In genomic region chr6:32837651-32838113, GRCh38 we compare ENCODE assay signal across 9 cellular contexts. TPM values are rescaled to one million over a fixed set of nuclear protein-coding genes. Genes with fewer than 3 reads are reported as not detected.
DNase-seq lines count a peak whose midpoint lies in the region; ATAC-seq and TF ChIP-seq lines count a peak whose summit lies in the region.
"Had no signal": no experiment of that assay in that cellular context is flagged by ENCODE, and none has a peak within 500 bp of the region (broad histone marks: within the 10 kb centered on the region; RNA-seq: fewer than 3 reads in every experiment).

No MANE protein-coding gene starts in this region.

- H3K4me3 Mint-ChIP-seq in Calu3 (ENCODE audit: low read depth, unreplicated experiment): peak overlapping the region; percentile 77
- peak overlapping the region; percentile 75 to 98 (median 92) for H3K4me3 Mint-ChIP-seq in naive thymus-derived CD8-positive, alpha-beta T cell

- peaks cover 23% of the 10 kb centered on the region for H3K4me1 Mint-ChIP-seq in Calu3 (ENCODE audit: low read depth, unreplicated experiment)
- peaks cover 46 to 93% (median 89%) of the 10 kb centered on the region in 4 donors for H3K4me1 Mint-ChIP-seq in naive thymus-derived CD8-positive, alpha-beta T cell

- H3K27ac ChIP-seq in cingulate gyrus (ENCODE audit: low read depth, low read length): peak overlapping the region; percentile 94

- peaks cover 39% of the 10 kb centered on the region for H3K36me3 Mint-ChIP-seq in Calu3 (ENCODE audit: insufficient read depth, unreplicated experiment)
- H3K36me3 Mint-ChIP-seq in naive thymus-derived CD8-positive, alpha-beta T cell: peaks cover 13 to 73% (median 23%) of the 10 kb centered on the region in 3 donors

- no peak for ATAC-seq in naive thymus-derived CD8-positive, alpha-beta T cell
- no peak for ATAC-seq in GM21723 (IDR thresholded peaks at IDR 0.05; ENCODE audit: unreplicated experiment)

- intact Hi-C loops in Calu3 (cut with micrococcal nuclease; ENCODE audit: unreplicated experiment): loop anchor here (1.0 to 2.0 kb wide), 2 partner anchors 15 to 31 kb away; partner anchors contain the start of gene TAP1

- BruUV-seq in Calu3 (replicated peaks; lab: Mats Ljungman, UMichigan): no TSS peak

- peak overlapping the region; percentile 0 for H3K27ac Mint-ChIP-seq in Calu3 (ENCODE audit: unreplicated experiment)
- H3K27ac Mint-ChIP-seq in naive thymus-derived CD8-positive, alpha-beta T cell: peak overlapping the region; percentile 84 to 100 (median 98)

- H3K9me3 Mint-ChIP-seq in Calu3 (ENCODE audit: low read depth, unreplicated experiment): no peaks in the 10 kb centered on the region
- no peaks in the 10 kb centered on the region for H3K9me3 Mint-ChIP-seq in naive thymus-derived CD8-positive, alpha-beta T cell

- H3K27me3 Mint-ChIP-seq in Calu3 (ENCODE audit: unreplicated experiment): no peaks in the 10 kb centered on the region
- H3K27me3 Mint-ChIP-seq in naive thymus-derived CD8-positive, alpha-beta T cell: no peaks in the 10 kb centered on the region

- CTCF ChIA-PET in Calu3 (lab: Charles Lee): interaction anchor here (0.5 to 3.7 kb wide), 18 partner anchors 16 to 1690 kb away, joined by 3 to 171 read pairs (median 12); partner anchors contain the start of genes HLA-DMA, PSMB9 and TAP1

- TF ChIP-seq CTCF in Calu3 (IDR thresholded peaks at IDR 0.05; ENCODE audit: unreplicated experiment): no peak

- POLR2A ChIA-PET in naive thymus-derived CD8-positive, alpha-beta T cell (lab: Charles Lee): interaction anchor here (0.8 to 10.6 kb wide), 14 partner anchors 8 to 1297 kb away, joined by 3 to 743 read pairs (median 8); partner anchors contain the start of genes BRD2, HLA-DOB, PSMB9 and TAP1

- peak; percentile 43 for DNase-seq in Calu3
- peak; percentile 29 for DNase-seq in LoVo (ENCODE audit: low spot score)
- DNase-seq in naive thymus-derived CD8-positive, alpha-beta T cell: no peak
- no peak for DNase-seq in NCI-H1930 (lab: John Stamatoyannopoulos, UW)
- DNase-seq in NOMO-1 treated with DMSO at 0.1 percent for 48 hours (lab: John Stamatoyannopoulos, UW; ENCODE audit: unreplicated experiment): no peak
- no peak for DNase-seq in HT-29 (ENCODE audit: low spot score)

RNA-seq across cellular contexts. Expression of gene TAP2, which starts 0.9 kb away (rescaled TPM):
- total RNA-seq in Calu3 (2022): 180 and 279 TPM in 2 replicates
- total RNA-seq in naive thymus-derived CD8-positive, alpha-beta T cell: 100 to 1,000 TPM in 1 of 2 experiments, 10 to 100 TPM in 1; 96.2 to 117 TPM
- polyA plus RNA-seq in naive thymus-derived CD8-positive, alpha-beta T cell: 10 to 100 TPM; 24.2 to 36.6 (median 25.3) TPM
- total RNA-seq in HT-29 (2014; rRNA removed; shearing (Covaris generic)): 50.3 and 54.9 TPM in 2 replicates

RNA-seq across cellular contexts. Expression of gene PSMB8, which starts 6.2 kb away (rescaled TPM):
- 123 and 196 TPM in 2 replicates for total RNA-seq in Calu3 (2022)
- 100 to 1,000 TPM; 133 to 138 TPM for total RNA-seq in naive thymus-derived CD8-positive, alpha-beta T cell
- polyA plus RNA-seq in naive thymus-derived CD8-positive, alpha-beta T cell: 100 to 1,000 TPM; 350 to 386 (median 386) TPM
- total RNA-seq in HT-29 (2014; rRNA removed; shearing (Covaris generic)): 27.1 and 29.3 TPM in 2 replicates

RNA-seq across cellular contexts. Expression of gene TAP1, which starts 15.8 kb away (rescaled TPM):
- total RNA-seq in Calu3 (2022): 75.1 and 141 TPM in 2 replicates
- total RNA-seq in naive thymus-derived CD8-positive, alpha-beta T cell: 100 to 1,000 TPM; 113 TPM
- polyA plus RNA-seq in naive thymus-derived CD8-positive, alpha-beta T cell: 100 to 1,000 TPM; 197 to 283 (median 230) TPM
- total RNA-seq in HT-29 (2014; rRNA removed; shearing (Covaris generic)): 15.2 and 20.9 TPM in 2 replicates

RNA-seq across cellular contexts. Expression of gene PSMB9, which starts 16.3 kb away (rescaled TPM):
- 120 and 201 TPM in 2 replicates for total RNA-seq in Calu3 (2022)
- 100 to 1,000 TPM; 102 to 104 TPM for total RNA-seq in naive thymus-derived CD8-positive, alpha-beta T cell
- 100 to 1,000 TPM; 402 to 432 (median 424) TPM for polyA plus RNA-seq in naive thymus-derived CD8-positive, alpha-beta T cell
- 2.1 and 4.4 TPM in 2 replicates for total RNA-seq in HT-29 (2014; rRNA removed; shearing (Covaris generic))

RNA-seq across cellular contexts. Expression of gene HLA-DOB, which starts 20.9 kb away (rescaled TPM):
- total RNA-seq in Calu3 (2022): 0.97 and 2.2 TPM in 2 replicates
- 1 to 10 TPM; 3.9 to 5.6 TPM for total RNA-seq in naive thymus-derived CD8-positive, alpha-beta T cell
- under 1 TPM in 2 of 3 donors, not detected in 1; 0.43 to 0.75 TPM for polyA plus RNA-seq in naive thymus-derived CD8-positive, alpha-beta T cell
- total RNA-seq in HT-29 (2014; rRNA removed; shearing (Covaris generic)): not detected in 2 replicates
- total RNA-seq: SK-MEL-5 had no signal

Comparison
In these comparisons a context has a peak if more than half of its experiments do, and no peak if none do; other contexts are left out.
1. DNase-seq: peak in Calu3 (single experiment) and LoVo (single experiment); none in naive thymus-derived CD8-positive, alpha-beta T cell (0 of 10), NCI-H1930 (0 of 2), NOMO-1 treated with DMSO at 0.1 percent for 48 hours (single experiment) and HT-29 (single experiment).